ENCODE assay signal across 8 cellular contexts in genomic region chr9:78031826-78032598, GRCh38. TPM values are rescaled to one million over a fixed set of nuclear protein-coding genes. Genes with fewer than 3 reads are reported as not detected.
A peak's percentile ranks its signal among the peaks of the same experiment; 100 is the strongest.
DNase-seq lines count a peak whose midpoint lies in the region; ATAC-seq and TF ChIP-seq lines count a peak whose summit lies in the region.

No MANE protein-coding gene starts in this region.

- H3K79me2 ChIP-seq in mammary epithelial cell (ENCODE audit: insufficient read depth, low read length) = peaks cover 41% of the 10 kb centered on the region

- H3K9me3 ChIP-seq in mammary epithelial cell (replicated peaks; ENCODE audit: insufficient read depth, low read length) = no peaks in the 10 kb centered on the region
- no peaks in the 10 kb centered on the region for H3K9me3 ChIP-seq in iPS-20b (ENCODE audit: insufficient read depth, low read depth, low read length)
- no peaks in the 10 kb centered on the region for H3K9me3 ChIP-seq in gastrocnemius medialis

- intact Hi-C loops in mammary epithelial cell (cut with micrococcal nuclease) = loop anchor here (10.0 kb wide), 5 partner anchors 147 to 277 kb away; partner anchors contain the start of genes CEP78 and PSAT1
- intact Hi-C loops in gastrocnemius medialis (cut with DNase I; ENCODE audit: low total_unique reads) = loop anchor here (5.0 to 10.0 kb wide), 4 partner anchors 227 to 855 kb away; partner anchors contain the start of genes GNA14 and VPS13A

- no peak for TF ChIP-seq CTCF in mammary epithelial cell (conservative IDR thresholded peaks at IDR 0.05 in 1 of 2, IDR thresholded peaks at IDR 0.05 in 1 of 2; ENCODE audit: extremely low read depth in 1 of 2, insufficient read depth in 1 of 2, low read depth in 1 of 2, low read length in 2 of 2)
- TF ChIP-seq CTCF in gastrocnemius medialis (IDR thresholded peaks at IDR 0.05 in 4 of 5, conservative IDR thresholded peaks at IDR 0.05 in 1 of 5) = no peak

- ATAC-seq in GM19372 (IDR thresholded peaks at IDR 0.05; ENCODE audit: low read depth, unreplicated experiment) = peak; percentile 43
- ATAC-seq in gastrocnemius medialis = peak; percentile 79 to 83
- ATAC-seq in HG02610 (IDR thresholded peaks at IDR 0.05; ENCODE audit: unreplicated experiment) = no peak
- ATAC-seq in HG03342 (IDR thresholded peaks at IDR 0.05; ENCODE audit: unreplicated experiment) = no peak

- whole genome bisulfite sequencing in mammary epithelial cell (ENCODE audit: low coverage, missing lambda C conversion rate) = 1% methylated on average over 29 of the region's 100 CpGs

- H2AFZ ChIP-seq in mammary epithelial cell (ENCODE audit: low read depth, low read length) = peak overlapping the region; percentile 96

- no peaks in the 10 kb centered on the region for H4K20me1 ChIP-seq in mammary epithelial cell (ENCODE audit: insufficient read depth, low read length)

- DNase-seq in NCI-H2171 treated with DMSO at 0.1 percent for 48 hours (lab: John Stamatoyannopoulos, UW) = peak; percentile 95
- peak; percentile 16 to 46 (median 26) for DNase-seq in activated CD4-positive, CD25-positive, alpha-beta regulatory T cell (lab: John Stamatoyannopoulos, UW)
- peak; percentile 92 for DNase-seq in mammary epithelial cell
- DNase-seq in gastrocnemius medialis = peak; percentile 81 to 82

- H3K36me3 ChIP-seq in mammary epithelial cell (ENCODE audit: insufficient read depth, low read length) (no peaks in the 10 kb centered on the region), iPS-20b (ENCODE audit: insufficient read depth, low read depth, low read length) (no peaks in the 10 kb centered on the region), gastrocnemius medialis (no peaks in the 10 kb centered on the region)

- H3K27ac ChIP-seq in mammary epithelial cell (ENCODE audit: insufficient read depth, low read depth, low read length) (peak overlapping the region; percentile 86), iPS-20b (ENCODE audit: low read length) (no peak overlapping the region), gastrocnemius medialis (peak overlapping the region; percentile 68 to 89 (median 82))

- dilution Hi-C loops in mammary epithelial cell (cut with HindIII; ENCODE audit: low sequenced_read_pairs) = no loop called here

- H3K4me1 ChIP-seq in mammary epithelial cell (ENCODE audit: insufficient read depth, low read length) (peaks cover 16% of the 10 kb centered on the region), iPS-20b (ENCODE audit: insufficient read depth, low read length) (peaks cover 27% of the 10 kb centered on the region), gastrocnemius medialis (peaks cover 20 to 30% of the 10 kb centered on the region in 2 donors)

- H3K9ac ChIP-seq in mammary epithelial cell (ENCODE audit: insufficient read depth, low read length) (peak overlapping the region; percentile 82), iPS-20b (ENCODE audit: low read depth, low read length) (peak overlapping the region; percentile 89)

- peak overlapping the region; percentile 41 to 88 (median 84) for H3K4me3 ChIP-seq in mammary epithelial cell (replicated peaks in 1 of 3; ENCODE audit: insufficient read depth in 1 of 3, low read depth in 2 of 3, low read length in 3 of 3)
- peak overlapping the region; percentile 94 for H3K4me3 ChIP-seq in iPS-20b (ENCODE audit: low read length)
- H3K4me3 ChIP-seq in gastrocnemius medialis = peak overlapping the region; percentile 53 to 72 (median 62)

- in situ Hi-C loops in mammary epithelial cell (cut with MboI; ENCODE audit: low sequenced_read_pairs in 2 of 2) = loop anchor here in 1 of 2 donors (10.0 kb wide), 1 partner anchor 47 kb away; no protein-coding TSS in a partner anchor
- in situ Hi-C loops in gastrocnemius medialis (cut with MboI; ENCODE audit: low sequenced_read_pairs in 4 of 4) = loop anchor here (10.0 to 25.0 kb wide), 8 partner anchors 57 to 595 kb away; no protein-coding TSS in a partner anchor

- no TSS peak for BruUV-seq in mammary epithelial cell (replicated peaks; lab: Mats Ljungman, UMichigan)

- peak overlapping the region; percentile 82 for H3K4me2 ChIP-seq in mammary epithelial cell (ENCODE audit: insufficient read depth, low read depth, low read length)

- H3K27me3 ChIP-seq in mammary epithelial cell (ENCODE audit: insufficient read depth, low read length) (no peaks in the 10 kb centered on the region), iPS-20b (ENCODE audit: insufficient read depth, low read length) (no peaks in the 10 kb centered on the region), gastrocnemius medialis (no peaks in the 10 kb centered on the region)

- CTCF ChIA-PET in mammary epithelial cell (lab: Charles Lee; ENCODE audit: low non-redundant PET) = interaction anchor here (0.5 to 0.6 kb wide), 3 partner anchors 51 to 368 kb away, joined by 3 to 4 read pairs (median 4); no protein-coding TSS in a partner anchor

- TF ChIP-seq POLR2A in gastrocnemius medialis (IDR thresholded peaks at IDR 0.05) = peak; percentile 63 to 80

RNA-seq across cellular contexts. Expression of gene GNAQ, which starts 0.4 kb away (rescaled TPM):
- 10 to 100 TPM; 47.3 to 66.2 TPM for total RNA-seq in mammary epithelial cell
- 31.3 TPM for polyA plus RNA-seq in mammary epithelial cell
- 62.7 TPM for polyA minus RNA-seq in mammary epithelial cell
- total RNA-seq in gastrocnemius medialis = 10 to 100 TPM; 11.3 to 25.9 (median 18.7) TPM

Comparison
In these comparisons a context has a peak if more than half of its experiments do, and no peak if none do; other contexts are left out.
1. ATAC-seq: peak in GM19372 (single experiment) and gastrocnemius medialis (2 of 2); none in HG02610 (single experiment) and HG03342 (single experiment).
2. DNase-seq: peak in every context shown above with its lines; median percentile 95 in NCI-H2171 treated with DMSO at 0.1 percent for 48 hours; 92 in mammary epithelial cell; 82 in gastrocnemius medialis; 26 in activated CD4-positive, CD25-positive, alpha-beta regulatory T cell.
3. Peak in every context shown above with its lines, with median percentiles within 50 percentile points of each other: H3K4me3 ChIP-seq.